In genomic region chr19:57632987-57633831, GRCh38 we compare ENCODE assay signal across 2 cellular contexts.
TF ChIP-seq lines count a peak whose summit lies in the region.

Gene ZNF211 (plus strand): TSS chr19:57633168. CDS start chr19:57633347, 179 bp downstream.

TF ChIP-seq in HEK293, 187 proteins besides CTCF, POLR2A, EP300 and RAD21 (continued from another document and continues in another):
- peak; percentile 77 for TF ChIP-seq YY2 (tag by site-specific recombination; IDR thresholded peaks at IDR 0.05)
- TF ChIP-seq INSM2 (tag by site-specific recombination; IDR thresholded peaks at IDR 0.05), result no peak
- TF ChIP-seq KLF16 (tag by site-specific recombination; IDR thresholded peaks at IDR 0.05), result peak; percentile 84; the same call in 1 of the 2 replicates
- peak; percentile 99 for TF ChIP-seq PBX3 (CRISPR knock-in tag; IDR thresholded peaks at IDR 0.05)
- TF ChIP-seq ZNF48 (tag by site-specific recombination; IDR thresholded peaks at IDR 0.05), result no peak
- peak; percentile 93 for TF ChIP-seq KLF8 (tag by site-specific recombination; IDR thresholded peaks at IDR 0.05)
- 0 out of 2 replicates have a peak, but pooled peaks have one; percentile 34 for TF ChIP-seq KLF10 (tag by site-specific recombination; IDR thresholded peaks at IDR 0.05)
- TF ChIP-seq ZBTB26 (tag by site-specific recombination; optimal IDR thresholded peaks at IDR 0.05), result peak; percentile 21
- peak; percentile 97 for TF ChIP-seq ZNF335 (tag by site-specific recombination; conservative IDR thresholded peaks at IDR 0.05)
- TF ChIP-seq GLIS2 (tag by site-specific recombination; IDR thresholded peaks at IDR 0.05), result peak; percentile 73
- no peak for TF ChIP-seq ZNF138 (tag by site-specific recombination; IDR thresholded peaks at IDR 0.05; ENCODE audit: borderline replicate concordance)
- TF ChIP-seq ZNF350 (tag by site-specific recombination; IDR thresholded peaks at IDR 0.05), result no peak
- TF ChIP-seq ZNF302 (tag by site-specific recombination; IDR thresholded peaks at IDR 0.05; ENCODE audit: low read depth), result no peak
- TF ChIP-seq PATZ1 (tag by site-specific recombination; IDR thresholded peaks at IDR 0.05), result peak; percentile 96
- peak; percentile 34; the same call in 1 of the 2 replicates for TF ChIP-seq ZBTB17 (tag by site-specific recombination; IDR thresholded peaks at IDR 0.05)
- 0 out of 2 replicates have a peak, but pooled peaks have one; percentile 25 for TF ChIP-seq SP7 (tag by site-specific recombination; IDR thresholded peaks at IDR 0.05)
- no peak for TF ChIP-seq ZNF132 (tag by site-specific recombination; IDR thresholded peaks at IDR 0.05; ENCODE audit: borderline replicate concordance)
- TF ChIP-seq ZNF433 (tag by site-specific recombination; IDR thresholded peaks at IDR 0.05; ENCODE audit: low read depth), result no peak
- peak; percentile 68 for TF ChIP-seq PRDM10 (tag by site-specific recombination; IDR thresholded peaks at IDR 0.05)
- no peak for TF ChIP-seq ZFP41 (tag by site-specific recombination; IDR thresholded peaks at IDR 0.05; ENCODE audit: borderline replicate concordance)

TF ChIP-seq in SK-N-SH, 30 proteins besides CTCF, POLR2A, EP300 and RAD21 (continued from another document):
- TF ChIP-seq USF2 (IDR thresholded peaks at IDR 0.05; ENCODE audit: borderline replicate concordance, low read depth, low read length), result no peak
- peak; percentile 58; the same call in 1 of the 2 replicates for TF ChIP-seq IRF3 (IDR thresholded peaks at IDR 0.05; ENCODE audit: low read depth, low read length)
- TF ChIP-seq FOSL2 (IDR thresholded peaks at IDR 0.05; ENCODE audit: borderline replicate concordance, low read depth), result no peak
- no peak for TF ChIP-seq USF1 (IDR thresholded peaks at IDR 0.05; ENCODE audit: borderline replicate concordance, low read depth)
- TF ChIP-seq FOXJ3 (CRISPR knock-in tag; IDR thresholded peaks at IDR 0.05), result no peak
- peak; percentile 99 for TF ChIP-seq PBX3 (IDR thresholded peaks at IDR 0.05)
- no peak for TF ChIP-seq TAF1 (IDR thresholded peaks at IDR 0.05; ENCODE audit: borderline replicate concordance, low read depth, low read length)
- TF ChIP-seq YY1 (IDR thresholded peaks at IDR 0.05; ENCODE audit: low read depth), result peak; percentile 66
- no peak; the same call in 1 of the 2 replicates for TF ChIP-seq ZBTB33 (IDR thresholded peaks at IDR 0.05; ENCODE audit: borderline replicate concordance, low read depth)
- TF ChIP-seq ELF1 (IDR thresholded peaks at IDR 0.05), result peak; percentile 91
- TF ChIP-seq GABPA (IDR thresholded peaks at IDR 0.05; ENCODE audit: low read depth), result peak; percentile 90
- 0 out of 2 replicates have a peak, but pooled peaks have one; percentile 9 for TF ChIP-seq MAX (IDR thresholded peaks at IDR 0.05; ENCODE audit: low read depth)
- no peak for TF ChIP-seq NRF1 (IDR thresholded peaks at IDR 0.05; ENCODE audit: low read depth, low read length)
- no peak for TF ChIP-seq JUND (IDR thresholded peaks at IDR 0.05)
TF ChIP-seq in SK-N-SH: peak in this region for 12.
